In the genomic region with DNA sequence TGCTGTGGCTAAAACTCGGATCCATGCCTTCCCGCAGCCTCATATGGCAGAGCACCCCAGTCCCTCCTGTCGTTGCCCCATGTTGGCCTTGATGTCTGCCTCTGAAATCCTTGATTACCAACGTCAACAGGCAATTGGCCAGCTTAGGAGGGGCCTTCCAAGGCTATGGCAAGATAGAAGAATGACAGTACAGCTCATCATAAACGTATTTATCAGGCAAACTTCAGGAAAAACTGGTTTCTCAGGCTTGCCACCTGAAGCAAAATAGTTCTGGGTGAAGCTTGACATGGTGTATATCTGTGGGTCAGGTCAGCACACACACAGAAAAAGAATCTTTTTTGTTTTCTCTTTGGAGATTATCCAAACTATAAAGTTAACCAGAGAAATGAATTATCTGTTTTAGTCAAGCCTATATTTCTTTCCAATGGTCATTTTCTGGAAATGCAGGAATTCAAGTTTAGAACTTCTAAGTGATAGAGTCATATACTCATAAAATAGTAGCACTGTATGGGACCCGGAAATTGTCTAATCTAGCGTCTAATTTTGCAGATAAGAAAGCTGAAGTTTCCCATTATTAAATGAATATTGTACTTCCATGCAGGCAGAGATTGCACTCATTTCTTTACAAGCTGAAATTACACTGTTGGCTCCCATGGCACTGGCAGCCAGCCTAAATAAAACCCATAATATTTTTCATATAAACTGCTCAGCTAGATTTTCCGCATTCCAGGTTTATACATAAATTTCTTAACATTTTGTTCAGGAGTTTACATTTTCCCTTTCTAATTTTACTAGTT, we compare ENCODE assay signal across 18 cellular contexts. TPM values are rescaled to one million over a fixed set of nuclear protein-coding genes. Genes with fewer than 3 reads are reported as not detected.
DNase-seq lines count a peak whose midpoint lies in the region; ATAC-seq and TF ChIP-seq lines count a peak whose summit lies in the region.
"Had no signal": no experiment of that assay in that cellular context is flagged by ENCODE, and none has a peak within 500 bp of the region (broad histone marks: within the 10 kb centered on the region; RNA-seq: fewer than 3 reads in every experiment).

No MANE protein-coding gene starts in this region.

- H3K27ac Mint-ChIP-seq in HFFc6, result no peak overlapping the region
- H3K27ac Mint-ChIP-seq in activated naive CD4-positive, alpha-beta T cell treated with anti-CD3 and anti-CD28 coated beads, Interleukin-2, amount 50 U/mL, for 72 hours, result no peak overlapping the region
- H3K27ac Mint-ChIP-seq: activated naive CD4-positive, alpha-beta T cell treated with anti-CD3 and anti-CD28 coated beads, Interleukin-2, amount 50 U/mL, for 24 hours; CD8-positive, alpha-beta memory T cell; memory B cell had no signal

- no peak for TF ChIP-seq CTCF in transverse colon (IDR thresholded peaks at IDR 0.05)
- TF ChIP-seq CTCF in HFFc6 (IDR thresholded peaks at IDR 0.05), result no peak

- H2BK5ac ChIP-seq in mesendoderm (ENCODE audit: low read length), result no peak overlapping the region

- no peak overlapping the region for H3K4me2 ChIP-seq in mesendoderm (ENCODE audit: low read length)

- H3K23ac ChIP-seq in mesendoderm (ENCODE audit: low read length), result no peak overlapping the region

- peaks cover 7% of the 10 kb centered on the region for H3K27me3 Mint-ChIP-seq in HFFc6 (ENCODE audit: insufficient read depth)
- H3K27me3 Mint-ChIP-seq: activated naive CD4-positive, alpha-beta T cell treated with anti-CD3 and anti-CD28 coated beads, Interleukin-2, amount 50 U/mL, for 24 hours had no signal

- no peaks in the 10 kb centered on the region for H3K27me3 ChIP-seq in transverse colon
- no peaks in the 10 kb centered on the region for H3K27me3 ChIP-seq in mesendoderm (ENCODE audit: insufficient read depth, low read length, poor library complexity)
- H3K27me3 ChIP-seq: ovary, right lobe of liver, vagina had no signal

- no peaks in the 10 kb centered on the region for H3K79me1 ChIP-seq in mesendoderm (ENCODE audit: low read length)

- H3K4me3 ChIP-seq in SK-N-MC (peak overlapping the region; percentile 23; the same call in 1 of the 2 replicates), transverse colon (no peak overlapping the region), mesendoderm (ENCODE audit: low read length) (no peak overlapping the region)
- H3K4me3 ChIP-seq: ovary, right lobe of liver, vagina had no signal

- WGBS in transverse colon (ENCODE audit: low coverage in 1 of 2), 2 donors, result 21 to 66% methylated on average over 3 to 8 of the region's 8 CpGs
- WGBS in mesendoderm (ENCODE audit: extremely low coverage, insufficient coverage, low lambda C conversion rate), result no CpG with 5 or more reads among the region's 8 CpGs

- H3K36me3 Mint-ChIP-seq in HFFc6 (ENCODE audit: low read depth), result no peaks in the 10 kb centered on the region
- H3K36me3 Mint-ChIP-seq in activated naive CD4-positive, alpha-beta T cell treated with anti-CD3 and anti-CD28 coated beads, Interleukin-2, amount 50 U/mL, for 72 hours, result no peaks in the 10 kb centered on the region
- H3K36me3 Mint-ChIP-seq: activated naive CD4-positive, alpha-beta T cell treated with anti-CD3 and anti-CD28 coated beads, Interleukin-2, amount 50 U/mL, for 24 hours had no signal

- H4K8ac ChIP-seq in mesendoderm (ENCODE audit: low read depth, low read length), result no peak overlapping the region

- H4K5ac ChIP-seq in mesendoderm (ENCODE audit: low read length), result no peak overlapping the region

- no peaks in the 10 kb centered on the region for H3K9me3 Mint-ChIP-seq in HFFc6
- peaks cover 0 to 8% of the 10 kb centered on the region in 2 donors for H3K9me3 Mint-ChIP-seq in activated naive CD4-positive, alpha-beta T cell treated with anti-CD3 and anti-CD28 coated beads, Interleukin-2, amount 50 U/mL, for 72 hours
- H3K9me3 Mint-ChIP-seq: activated naive CD4-positive, alpha-beta T cell treated with anti-CD3 and anti-CD28 coated beads, Interleukin-2, amount 50 U/mL, for 24 hours had no signal

- H3K56ac ChIP-seq in mesendoderm (ENCODE audit: low read length), result no peak overlapping the region

- intact Hi-C loops in transverse colon (cut with DNase I; ENCODE audit: low total_unique reads), result no loop called here

- H3K27ac ChIP-seq in SK-N-MC (no peak overlapping the region; the same call in 1 of the 2 replicates), transverse colon (peak overlapping the region; percentile 54 to 68 (median 56)), mesendoderm (ENCODE audit: low read depth, low read length) (no peak overlapping the region)
- H3K27ac ChIP-seq: ovary, right lobe of liver, vagina had no signal

- in situ Hi-C loops in transverse colon (cut with MboI; ENCODE audit: low pct_ligation_motif_present in 1 of 4, low pct_unique_long_range_greater_than_20kb in 1 of 4, low sequenced_read_pairs in 3 of 4), result no loop called here

- H3K9me3 ChIP-seq in SK-N-MC (ENCODE audit: low read depth, low read length) (no peaks in the 10 kb centered on the region), transverse colon (no peaks in the 10 kb centered on the region)
- H3K9me3 ChIP-seq: ovary, right lobe of liver, vagina had no signal

- TF ChIP-seq EP300 in transverse colon (IDR thresholded peaks at IDR 0.05; ENCODE audit: low read depth), result no peak

- no peaks in the 10 kb centered on the region for H3K79me2 ChIP-seq in mesendoderm (ENCODE audit: control insufficient read depth, insufficient read depth, low read length)

- H3K4me3 Mint-ChIP-seq in HFFc6, result no peak overlapping the region
- H3K4me3 Mint-ChIP-seq: activated naive CD4-positive, alpha-beta T cell treated with anti-CD3 and anti-CD28 coated beads, Interleukin-2, amount 50 U/mL, for 24 hours; CD8-positive, alpha-beta memory T cell; memory B cell; naive thymus-derived CD4-positive, alpha-beta T cell had no signal

- H3K4me1 ChIP-seq in transverse colon (peaks cover 0 to 53% (median 13%) of the 10 kb centered on the region in 4 donors), mesendoderm (ENCODE audit: control insufficient read depth, low read depth, low read length) (no peaks in the 10 kb centered on the region)

- no peak overlapping the region for H2BK15ac ChIP-seq in mesendoderm (replicated peaks; ENCODE audit: low read depth)

- peak; percentile 29 for DNase-seq in HPDE6-E6E7 (ENCODE audit: extremely low spot score)
- no peak for DNase-seq in SK-N-MC (ENCODE audit: low read depth, low spot score)
- DNase-seq in islet precursor cell, result peak; percentile 60
- peak; percentile 59 for DNase-seq in transverse colon
- DNase-seq in HFFc6, result no peak
- no peak for DNase-seq in activated naive CD4-positive, alpha-beta T cell treated with anti-CD3 and anti-CD28 coated beads, Interleukin-2, amount 50 U/mL, for 72 hours (ENCODE audit: low spot score in 2 of 2)
- no peak for DNase-seq in mesendoderm
- DNase-seq: activated CD4-positive, alpha-beta T cell treated with anti-CD3 and anti-CD28 coated beads for 4 hours; CD8-positive, alpha-beta memory T cell; effector CD8-positive, alpha-beta T cell; HCEC 1CT; naive thymus-derived CD4-positive, alpha-beta T cell; ovary; right lobe of liver; Right ventricle myocardium superior had no signal

- H3K4me1 Mint-ChIP-seq in HFFc6 (ENCODE audit: low read depth), result peaks cover 9% of the 10 kb centered on the region

- H2BK120ac ChIP-seq in mesendoderm (ENCODE audit: low read depth, low read length), result no peak overlapping the region

- H3K18ac ChIP-seq in mesendoderm (ENCODE audit: low read length), result no peak overlapping the region

- H3K9ac ChIP-seq in SK-N-MC (ENCODE audit: insufficient read length) (no peak overlapping the region), mesendoderm (ENCODE audit: low read length) (no peak overlapping the region)

- no peak overlapping the region for H2AK5ac ChIP-seq in mesendoderm (ENCODE audit: low read length)

- no peak for TF ChIP-seq POLR2A in transverse colon (IDR thresholded peaks at IDR 0.05)

- no peaks in the 10 kb centered on the region for H3K36me3 ChIP-seq in SK-N-MC (ENCODE audit: insufficient read depth, low read length)
- H3K36me3 ChIP-seq in transverse colon, result no peaks in the 10 kb centered on the region
- H3K36me3 ChIP-seq in mesendoderm (ENCODE audit: control insufficient read depth, insufficient read depth, low read length), result no peaks in the 10 kb centered on the region
- H3K36me3 ChIP-seq: ovary, right lobe of liver, vagina had no signal

- no peak for ATAC-seq in activated naive CD4-positive, alpha-beta T cell treated with anti-CD3 and anti-CD28 coated beads, Interleukin-2, amount 50 U/mL, for 72 hours
- ATAC-seq: naive thymus-derived CD4-positive, alpha-beta T cell; right lobe of liver had no signal

- no peak overlapping the region for H3K4ac ChIP-seq in mesendoderm (ENCODE audit: low read depth, low read length)

RNA-seq across cellular contexts. Expression of gene DUSP16, which starts 24.4 kb away (rescaled TPM):
- total RNA-seq in transverse colon, result 10 to 100 TPM; 16.1 to 47.0 (median 40.0) TPM
- 1 to 10 TPM; 5.9 to 8.9 (median 7.4) TPM for total RNA-seq in HFFc6 (2021; fragmentation: NEBNext Ultra II Directional; extraction: Animal tissue kit (Norgen Biotek cat#: 25700))
- total RNA-seq in activated naive CD4-positive, alpha-beta T cell treated with anti-CD3 and anti-CD28 coated beads, Interleukin-2, amount 50 U/mL, for 72 hours, result 10 to 100 TPM; 37.4 to 64.8 TPM
- polyA plus RNA-seq in mesendoderm (2013, experiment 1 of 2), result 17.9 TPM
- 18.7 TPM for polyA plus RNA-seq in mesendoderm (2013, experiment 2 of 2)

RNA-seq across cellular contexts. Expression of gene CREBL2, which starts 24.6 kb away (rescaled TPM):
- total RNA-seq in transverse colon, result 10 to 100 TPM; 11.2 to 42.7 (median 26.4) TPM
- total RNA-seq in HFFc6 (2021; fragmentation: NEBNext Ultra II Directional; extraction: Animal tissue kit (Norgen Biotek cat#: 25700)), result 10 to 100 TPM; 20.9 to 25.7 (median 23.2) TPM
- 10 to 100 TPM; 10.7 to 15.7 TPM for total RNA-seq in activated naive CD4-positive, alpha-beta T cell treated with anti-CD3 and anti-CD28 coated beads, Interleukin-2, amount 50 U/mL, for 72 hours
- polyA plus RNA-seq in mesendoderm (2013, experiment 1 of 2), result 12.4 TPM
- 12.0 TPM for polyA plus RNA-seq in mesendoderm (2013, experiment 2 of 2)

Comparison
In these comparisons a context has a peak if more than half of its experiments do, and no peak if none do; other contexts are left out.
1. DNase-seq: peak in HPDE6-E6E7 (single experiment), islet precursor cell (single experiment) and transverse colon (single experiment); none in SK-N-MC (single experiment), HFFc6 (single experiment), activated naive CD4-positive, alpha-beta T cell treated with anti-CD3 and anti-CD28 coated beads, Interleukin-2, amount 50 U/mL, for 72 hours (0 of 2) and mesendoderm (single experiment).
2. H3K27ac ChIP-seq: peak in transverse colon (4 of 4); none in SK-N-MC (single experiment) and mesendoderm (single experiment).